Comparison of ENCODE assay signal across 13 cellular contexts in genomic region chr14:24364841-24365240, GRCh38. TPM values are rescaled to one million over a fixed set of nuclear protein-coding genes. Genes with fewer than 3 reads are reported as not detected.
A peak's percentile ranks its signal among the peaks of the same experiment; 100 is the strongest.
DNase-seq lines count a peak whose midpoint lies in the region; ATAC-seq and TF ChIP-seq lines count a peak whose summit lies in the region.
"Had no signal": no experiment of that assay in that cellular context is flagged by ENCODE, and none has a peak within 500 bp of the region (broad histone marks: within the 10 kb centered on the region; RNA-seq: fewer than 3 reads in every experiment).

No MANE protein-coding gene starts in this region.

- DNase-seq in GM23338 (ENCODE audit: low spot score): no peak
- DNase-seq in mesenchymal stem cell: no peak
- no peak for DNase-seq in amniotic stem cell (lab: John Stamatoyannopoulos, UW)
- DNase-seq in RKO (ENCODE audit: low spot score): no peak
- DNase-seq in activated CD4-positive, alpha-beta memory T cell treated with anti-CD3 and anti-CD28 coated beads for 36 hours: no peak

- no peak overlapping the region for H3K27ac Mint-ChIP-seq in GM23338
- H3K27ac Mint-ChIP-seq in activated CD4-positive, alpha-beta memory T cell treated with anti-CD3 and anti-CD28 coated beads for 36 hours: no peak overlapping the region
- H3K27ac Mint-ChIP-seq: activated CD4-positive, alpha-beta T cell treated with anti-CD3 and anti-CD28 coated beads, Interleukin-2, amount 10 ng/mL, durations not matched to agents 24 days and 14 days; activated T-cell treated with anti-CD3 and anti-CD28 coated beads, Interleukin-2, amount 50 U/mL, for 24 hours; CD14-positive monocyte had no signal

- H3K4me3 Mint-ChIP-seq in GM23338: no peak overlapping the region
- no peak overlapping the region for H3K4me3 Mint-ChIP-seq in activated CD4-positive, alpha-beta memory T cell treated with anti-CD3 and anti-CD28 coated beads for 36 hours
- H3K4me3 Mint-ChIP-seq: activated CD4-positive, alpha-beta T cell treated with anti-CD3 and anti-CD28 coated beads, Interleukin-2, amount 10 ng/mL, durations not matched to agents 24 days and 14 days; activated T-cell treated with anti-CD3 and anti-CD28 coated beads, Interleukin-2, amount 50 U/mL, for 24 hours had no signal

- H2BK120ac ChIP-seq in mesenchymal stem cell (ENCODE audit: low read depth, low read length): peak overlapping the region; percentile 3

- peaks cover 14% of the 10 kb centered on the region for H3K4me1 Mint-ChIP-seq in GM23338
- peaks cover 24% of the 10 kb centered on the region for H3K4me1 Mint-ChIP-seq in activated CD4-positive, alpha-beta memory T cell treated with anti-CD3 and anti-CD28 coated beads for 36 hours (ENCODE audit: low read depth)

- no peak for TF ChIP-seq CTCF in GM23338 (conservative IDR thresholded peaks at IDR 0.05; ENCODE audit: low read depth in 2 of 2)

- H3K4ac ChIP-seq in mesenchymal stem cell (ENCODE audit: low read depth in 1 of 2, low read length in 2 of 2): no peak overlapping the region

- H3K36me3 ChIP-seq in GM23338 (ENCODE audit: insufficient read depth) (no peaks in the 10 kb centered on the region), mesenchymal stem cell (ENCODE audit: control insufficient read depth in 1 of 2, insufficient read depth in 2 of 2, low read depth in 1 of 2, low read length in 2 of 2) (peaks cover 3 to 6% of the 10 kb centered on the region in 2 experiments), subcutaneous abdominal adipose tissue (ENCODE audit: control insufficient read depth in 5 of 5, insufficient read depth in 5 of 5, low read length in 5 of 5) (no peaks in the 10 kb centered on the region)
- H3K36me3 ChIP-seq: upper lobe of left lung had no signal

- peaks cover 29% of the 10 kb centered on the region for H3K27me3 Mint-ChIP-seq in GM23338 (ENCODE audit: insufficient read depth, low read depth, poor library complexity)
- H3K27me3 Mint-ChIP-seq in activated CD4-positive, alpha-beta memory T cell treated with anti-CD3 and anti-CD28 coated beads for 36 hours: peaks cover 44% of the 10 kb centered on the region

- no peaks in the 10 kb centered on the region for H3K9me3 ChIP-seq in mesenchymal stem cell (ENCODE audit: control insufficient read depth, low read length)
- no peaks in the 10 kb centered on the region for H3K9me3 ChIP-seq in subcutaneous abdominal adipose tissue (ENCODE audit: control insufficient read depth in 5 of 5, low read length in 5 of 5)
- H3K9me3 ChIP-seq: upper lobe of left lung had no signal

- no peak overlapping the region for H2BK5ac ChIP-seq in mesenchymal stem cell (ENCODE audit: low read depth, low read length, poor library complexity, severe bottlenecking)

- H4K91ac ChIP-seq in mesenchymal stem cell (ENCODE audit: low read length): no peak overlapping the region

- POLR2A ChIA-PET in activated CD4-positive, alpha-beta memory T cell treated with anti-CD3 and anti-CD28 coated beads for 36 hours (lab: Charles Lee): interaction anchor here (2.0 kb wide), 1 partner anchor 66 kb away, joined by 19 read pairs; the partner anchor contains the start of genes CBLN3 and KHNYN

- H3K9ac ChIP-seq in mesenchymal stem cell (ENCODE audit: low read length): peak overlapping the region; percentile 92
- no peak overlapping the region for H3K9ac ChIP-seq in subcutaneous abdominal adipose tissue (ENCODE audit: low read length in 5 of 5)

- no peaks in the 10 kb centered on the region for H3K79me2 ChIP-seq in GM23338 (replicated peaks; ENCODE audit: insufficient read depth)

- 0 out of 2 replicates have a peak, but pooled peaks cover 4% of the 10 kb centered on the region for H3F3A ChIP-seq in GM23338 (replicated peaks; ENCODE audit: low read depth)

- peaks cover 52% of the 10 kb centered on the region for H3K27me3 ChIP-seq in GM23338 (ENCODE audit: insufficient read depth)
- peaks cover 0 to 6% of the 10 kb centered on the region in 2 experiments for H3K27me3 ChIP-seq in mesenchymal stem cell (ENCODE audit: control insufficient read depth in 1 of 2, insufficient read depth in 1 of 2, low read length in 2 of 2)
- H3K27me3 ChIP-seq in subcutaneous abdominal adipose tissue (ENCODE audit: control insufficient read depth in 5 of 5, insufficient read depth in 4 of 5, low read length in 5 of 5): no peaks in the 10 kb centered on the region
- H3K27me3 ChIP-seq: upper lobe of left lung had no signal

- no peaks in the 10 kb centered on the region for H3K36me3 Mint-ChIP-seq in GM23338 (ENCODE audit: low read depth)
- H3K36me3 Mint-ChIP-seq in activated CD4-positive, alpha-beta memory T cell treated with anti-CD3 and anti-CD28 coated beads for 36 hours: peaks cover 3% of the 10 kb centered on the region
- H3K36me3 Mint-ChIP-seq: IgD-negative memory B cell had no signal

- CTCF ChIA-PET in activated CD4-positive, alpha-beta memory T cell treated with anti-CD3 and anti-CD28 coated beads for 36 hours (lab: Charles Lee): interaction anchor here (0.8 to 2.3 kb wide), 9 partner anchors 23 to 69 kb away, joined by 3 to 129 read pairs (median 8); partner anchors contain the start of genes CBLN3 and KHNYN

- H3K4me1 ChIP-seq in GM23338 (ENCODE audit: insufficient read depth) (peaks cover 14% of the 10 kb centered on the region; the same call in 1 of the 2 replicates), mesenchymal stem cell (ENCODE audit: control insufficient read depth, insufficient read depth, low read depth, low read length) (peaks cover 23% of the 10 kb centered on the region), subcutaneous abdominal adipose tissue (ENCODE audit: control insufficient read depth in 5 of 5, insufficient read depth in 5 of 5, low read length in 5 of 5) (peaks cover 0 to 37% (median 32%) of the 10 kb centered on the region in 5 donors)

- H3K79me1 ChIP-seq in mesenchymal stem cell (replicated peaks; ENCODE audit: low read length, poor library complexity, severe bottlenecking): peaks cover 8% of the 10 kb centered on the region

- WGBS in mesenchymal stem cell: 82% methylated on average over 1 of the region's 1 CpG

- H3K4me3 ChIP-seq in GM23338 (no peak overlapping the region), mesenchymal stem cell (ENCODE audit: insufficient read depth in 1 of 2, low read depth in 1 of 2, low read length in 2 of 2) (peak overlapping the region in 1 of 2 experiments; percentile 81), subcutaneous abdominal adipose tissue (ENCODE audit: low read depth in 1 of 5, low read length in 5 of 5) (no peak overlapping the region)

- H4K20me1 ChIP-seq in GM23338 (replicated peaks; ENCODE audit: insufficient read depth): no peaks in the 10 kb centered on the region

- H2AK5ac ChIP-seq in mesenchymal stem cell (ENCODE audit: low read length, severe bottlenecking): no peak overlapping the region

- H3K23ac ChIP-seq in mesenchymal stem cell (ENCODE audit: low read length in 2 of 2): no peak overlapping the region

- no peak overlapping the region for H2BK12ac ChIP-seq in mesenchymal stem cell (ENCODE audit: low read length in 2 of 2)

- H3K4me2 ChIP-seq in GM23338: 0 out of 2 replicates have a peak overlapping the region, but pooled peaks have one; percentile 15
- no peak overlapping the region for H3K4me2 ChIP-seq in mesenchymal stem cell (ENCODE audit: low read length, poor library complexity, severe bottlenecking)

- no peak overlapping the region for H2BK15ac ChIP-seq in mesenchymal stem cell (ENCODE audit: low read depth, poor library complexity, severe bottlenecking)

- H2AFZ ChIP-seq in GM23338 (no peak overlapping the region), mesenchymal stem cell (ENCODE audit: low read depth, low read length) (no peak overlapping the region)

- no peak overlapping the region for H3K14ac ChIP-seq in mesenchymal stem cell (ENCODE audit: low read length in 2 of 2)

- H3K9me3 Mint-ChIP-seq in GM23338: no peaks in the 10 kb centered on the region; the same call in 2 of the 3 replicates
- no peaks in the 10 kb centered on the region for H3K9me3 Mint-ChIP-seq in activated CD4-positive, alpha-beta memory T cell treated with anti-CD3 and anti-CD28 coated beads for 36 hours
- H3K9me3 Mint-ChIP-seq: activated CD4-positive, alpha-beta T cell treated with anti-CD3 and anti-CD28 coated beads, Interleukin-2, amount 10 ng/mL, durations not matched to agents 24 days and 14 days; activated T-cell treated with anti-CD3 and anti-CD28 coated beads, Interleukin-2, amount 50 U/mL, for 24 hours; IgD-negative memory B cell had no signal

- H3K18ac ChIP-seq in mesenchymal stem cell (ENCODE audit: low read depth in 1 of 2, low read length in 2 of 2): no peak overlapping the region

- no peaks in the 10 kb centered on the region for H3K9me2 ChIP-seq in GM23338 (ENCODE audit: insufficient read depth)

- H3K27ac ChIP-seq in GM23338 (ENCODE audit: low read depth) (no peak overlapping the region), angular gyrus (ENCODE audit: low read depth, low read length) (peak overlapping the region; percentile 64), mesenchymal stem cell (ENCODE audit: low read length, poor library complexity, severe bottlenecking) (no peak overlapping the region), subcutaneous abdominal adipose tissue (ENCODE audit: low read depth, low read length) (peak overlapping the region; percentile 89)

- H4K8ac ChIP-seq in mesenchymal stem cell (ENCODE audit: low read length): no peak overlapping the region

- intact Hi-C loops in activated CD4-positive, alpha-beta memory T cell treated with anti-CD3 and anti-CD28 coated beads for 36 hours (cut with micrococcal nuclease): loop anchor here (1.0 to 5.0 kb wide), 2 partner anchors 33 to 66 kb away; no protein-coding TSS in a partner anchor

- no peak for ATAC-seq in GM23338

RNA-seq across cellular contexts. Expression of gene NFATC4, which starts 3.1 kb away (rescaled TPM):
- 20.7 and 26.6 TPM in 2 replicates for total RNA-seq in GM23338 (2014; rRNA removed; shearing (Covaris generic))
- polyA plus RNA-seq in GM23338 (2016; fragmentation: Nextera tagmentation; extraction: Ambion mirVana): 16.7 and 20.9 TPM in 2 replicates
- polyA plus RNA-seq in mesenchymal stem cell (2013, experiment 1 of 2): 51.4 TPM
- polyA plus RNA-seq in mesenchymal stem cell (2013, experiment 2 of 2): 48.4 TPM
- not detected for total RNA-seq in activated CD4-positive, alpha-beta memory T cell treated with anti-CD3 and anti-CD28 coated beads for 36 hours
- total RNA-seq: activated CD4-positive, alpha-beta T cell treated with anti-CD3 and anti-CD28 coated beads, Interleukin-2, amount 10 ng/mL, durations not matched to agents 24 days and 14 days had no signal
- polyA plus RNA-seq: CD14-positive monocyte had no signal

RNA-seq across cellular contexts. Expression of gene RIPK3, which starts 25.1 kb away (rescaled TPM):
- 0.16 and 1.5 TPM in 2 replicates for total RNA-seq in GM23338 (2014; rRNA removed; shearing (Covaris generic))
- 0.31 and 0.32 TPM in 2 replicates for polyA plus RNA-seq in GM23338 (2016; fragmentation: Nextera tagmentation; extraction: Ambion mirVana)
- 3.3 TPM for polyA plus RNA-seq in mesenchymal stem cell (2013, experiment 1 of 2)
- 2.8 TPM for polyA plus RNA-seq in mesenchymal stem cell (2013, experiment 2 of 2)
- 10 to 100 TPM; 11.0 to 11.8 TPM for total RNA-seq in activated CD4-positive, alpha-beta memory T cell treated with anti-CD3 and anti-CD28 coated beads for 36 hours
- total RNA-seq: H7 had no signal

RNA-seq across cellular contexts. Expression of gene ADCY4, which starts 30.0 kb away (rescaled TPM):
- 0.10 and 1.5 TPM in 2 replicates for total RNA-seq in GM23338 (2014; rRNA removed; shearing (Covaris generic))
- polyA plus RNA-seq in GM23338 (2016; fragmentation: Nextera tagmentation; extraction: Ambion mirVana): 0.40 and 0.68 TPM in 2 replicates
- polyA plus RNA-seq in mesenchymal stem cell (2013, experiment 1 of 2): 0.98 TPM
- 0.86 TPM for polyA plus RNA-seq in mesenchymal stem cell (2013, experiment 2 of 2)
- total RNA-seq in activated CD4-positive, alpha-beta memory T cell treated with anti-CD3 and anti-CD28 coated beads for 36 hours: 1 to 10 TPM; 1.6 to 2.4 TPM

RNA-seq across cellular contexts. Expression of gene NYNRIN, which starts 34.0 kb away (rescaled TPM):
- total RNA-seq in GM23338 (2014; rRNA removed; shearing (Covaris generic)): 17.5 and 20.0 TPM in 2 replicates
- polyA plus RNA-seq in GM23338 (2016; fragmentation: Nextera tagmentation; extraction: Ambion mirVana): 3.1 TPM in 2 replicates
- 13.6 TPM for polyA plus RNA-seq in mesenchymal stem cell (2013, experiment 1 of 2)
- 12.7 TPM for polyA plus RNA-seq in mesenchymal stem cell (2013, experiment 2 of 2)
- under 1 TPM; 0.02 to 0.22 TPM for total RNA-seq in activated CD4-positive, alpha-beta memory T cell treated with anti-CD3 and anti-CD28 coated beads for 36 hours
- total RNA-seq: activated CD4-positive, alpha-beta T cell treated with anti-CD3 and anti-CD28 coated beads, Interleukin-2, amount 10 ng/mL, durations not matched to agents 24 days and 14 days had no signal
- polyA plus RNA-seq: IgD-negative memory B cell had no signal

RNA-seq across cellular contexts. Expression of gene LTB4R, which starts 53.5 kb away (rescaled TPM):
- total RNA-seq in GM23338 (2014; rRNA removed; shearing (Covaris generic)): 4.7 and 7.9 TPM in 2 replicates
- polyA plus RNA-seq in GM23338 (2016; fragmentation: Nextera tagmentation; extraction: Ambion mirVana): 2.1 TPM in 2 replicates
- polyA plus RNA-seq in mesenchymal stem cell (2013, experiment 1 of 2): 2.9 TPM
- polyA plus RNA-seq in mesenchymal stem cell (2013, experiment 2 of 2): 2.6 TPM
- total RNA-seq in activated CD4-positive, alpha-beta memory T cell treated with anti-CD3 and anti-CD28 coated beads for 36 hours: 10 to 100 TPM; 15.4 to 16.7 TPM

Comparison
In these comparisons a context has a peak if more than half of its experiments do, and no peak if none do; other contexts are left out.
1. H3K27ac ChIP-seq: peak in angular gyrus (single experiment) and subcutaneous abdominal adipose tissue (single experiment); none in GM23338 (single experiment) and mesenchymal stem cell (single experiment).
2. RNA of gene NFATC4, which starts 3.1 kb away (total RNA-seq): 20.7 to 26.6 TPM in GM23338; not detected in activated CD4-positive, alpha-beta memory T cell treated with anti-CD3 and anti-CD28 coated beads for 36 hours; every median in the first group is over 10 times any median in the second.